In the genomic region with DNA sequence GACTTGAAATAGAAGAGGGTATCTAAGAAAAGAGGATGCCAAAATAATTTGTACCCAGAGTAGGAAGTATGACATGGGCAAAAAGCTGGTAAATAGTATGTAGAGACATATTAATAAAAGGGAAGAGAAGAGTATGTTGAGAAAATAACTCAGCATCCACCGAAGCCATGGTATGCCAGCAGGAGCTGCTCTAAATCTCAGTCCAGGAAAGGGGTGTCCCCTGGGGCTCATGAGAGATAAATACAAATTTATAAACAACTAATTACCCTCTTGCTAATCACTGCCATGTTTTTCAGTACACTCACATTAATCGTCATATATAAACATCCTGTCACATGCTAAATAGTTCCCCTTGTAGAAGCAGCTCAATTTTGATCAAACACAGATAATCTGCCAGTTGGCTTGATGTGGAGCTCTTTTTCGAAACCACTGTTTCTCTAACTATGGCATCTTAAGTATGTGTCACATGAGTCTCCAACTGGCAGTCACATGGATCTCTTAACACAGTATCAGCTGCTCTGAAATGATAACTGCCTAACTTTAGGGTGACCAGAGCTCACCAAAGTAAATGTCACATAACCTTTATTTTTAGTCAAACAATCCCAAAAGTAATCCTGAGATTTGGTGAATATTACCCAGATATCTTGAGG, we compare ENCODE assay signal across 15 cellular contexts. TPM values are rescaled to one million over a fixed set of nuclear protein-coding genes. Genes with fewer than 3 reads are reported as not detected.
A peak's percentile ranks its signal among the peaks of the same experiment; 100 is the strongest.
DNase-seq lines count a peak whose midpoint lies in the region; ATAC-seq and TF ChIP-seq lines count a peak whose summit lies in the region.
"Had no signal": no experiment of that assay in that cellular context is flagged by ENCODE, and none has a peak within 500 bp of the region (broad histone marks: within the 10 kb centered on the region; RNA-seq: fewer than 3 reads in every experiment).

No MANE protein-coding gene starts in this region.

- intact Hi-C loops in left lung (cut with DNase I) (no loop called here), testis (cut with DNase I; ENCODE audit: low total_unique reads) (no loop called here)

- TF ChIP-seq CTCF in left lung (IDR thresholded peaks at IDR 0.05) = no peak
- TF ChIP-seq CTCF in testis (IDR thresholded peaks at IDR 0.05) = no peak

- H3K4me3 ChIP-seq in left lung = no peak overlapping the region
- H3K4me3 ChIP-seq in testis = no peak overlapping the region
- H3K4me3 ChIP-seq: BLaER1 treated with 17β-estradiol and CSF1 and Interleukin-3, amounts not matched to agents 10 nM and 100 nM had no signal

- ATAC-seq in left lung (peak; percentile 60), GM21717 (IDR thresholded peaks at IDR 0.05; ENCODE audit: unreplicated experiment) (no peak)
- ATAC-seq in stimulated activated effector memory CD8-positive, alpha-beta T cell treated with anti-CD3 and anti-CD28 coated beads, Interleukin-12 subunit alpha, Interleukin-12 subunit beta, amount 100 ng/mL, for 72 hours = no peak

- H3K4me3 Mint-ChIP-seq in stimulated activated effector memory CD8-positive, alpha-beta T cell treated with anti-CD3 and anti-CD28 coated beads, Interleukin-12 subunit alpha, Interleukin-12 subunit beta, amount 100 ng/mL, for 72 hours = no peak overlapping the region
- H3K4me3 Mint-ChIP-seq: type B pancreatic cell had no signal

- TF ChIP-seq POLR2A in testis (IDR thresholded peaks at IDR 0.05) = no peak

- 81 to 87% methylated on average over 3 of the region's 3 CpGs for WGBS in testis, 2 donors

- H3K36me3 Mint-ChIP-seq in stimulated activated effector memory CD8-positive, alpha-beta T cell treated with anti-CD3 and anti-CD28 coated beads, Interleukin-12 subunit alpha, Interleukin-12 subunit beta, amount 100 ng/mL, for 72 hours = no peaks in the 10 kb centered on the region
- H3K36me3 Mint-ChIP-seq: type B pancreatic cell had no signal

- no peaks in the 10 kb centered on the region for H3K9me3 Mint-ChIP-seq in stimulated activated effector memory CD8-positive, alpha-beta T cell treated with anti-CD3 and anti-CD28 coated beads, Interleukin-12 subunit alpha, Interleukin-12 subunit beta, amount 100 ng/mL, for 72 hours
- H3K9me3 Mint-ChIP-seq: type B pancreatic cell had no signal

- H3K4me1 Mint-ChIP-seq in stimulated activated effector memory CD8-positive, alpha-beta T cell treated with anti-CD3 and anti-CD28 coated beads, Interleukin-12 subunit alpha, Interleukin-12 subunit beta, amount 100 ng/mL, for 72 hours = peaks cover 8% of the 10 kb centered on the region

- H3K9me3 ChIP-seq in left lung (no peaks in the 10 kb centered on the region), testis (no peaks in the 10 kb centered on the region)
- H3K9me3 ChIP-seq: BLaER1 treated with 17β-estradiol and CSF1 and Interleukin-3, amounts not matched to agents 10 nM and 100 nM had no signal

- H3K27ac ChIP-seq in epithelial cell of prostate (peak overlapping the region; percentile 84), left lung (no peak overlapping the region), testis (no peak overlapping the region)
- H3K27ac ChIP-seq: BLaER1 treated with 17β-estradiol and CSF1 and Interleukin-3, amounts not matched to agents 10 nM and 100 nM had no signal

- DNase-seq in AG08396 (ENCODE audit: low spot score) = peak; percentile 35
- DNase-seq in M059J (ENCODE audit: low read depth) = peak; percentile 73
- DNase-seq in epithelial cell of prostate (ENCODE audit: low read depth, low spot score) = no peak
- no peak for DNase-seq in left lung
- DNase-seq in testis = no peak
- no peak for DNase-seq in HuH-7.5 (ENCODE audit: low spot score)
- DNase-seq in stimulated activated effector memory CD8-positive, alpha-beta T cell treated with anti-CD3 and anti-CD28 coated beads, Interleukin-12 subunit alpha, Interleukin-12 subunit beta, amount 100 ng/mL, for 72 hours (ENCODE audit: low spot score in 2 of 2) = no peak
- DNase-seq: activated CD4-positive, alpha-beta T cell treated with anti-CD3 and anti-CD28 coated beads for 48 hours; cerebellar nuclear complex; GDM1; NCI-H1105 treated with DMSO at 0.1 percent for 48 hours; NCI-H748 treated with DMSO at 0.1 percent for 48 hours had no signal

- H3K4me1 ChIP-seq in left lung (peaks cover 0 to 7% of the 10 kb centered on the region in 2 donors), testis (no peaks in the 10 kb centered on the region)

- H3K27ac Mint-ChIP-seq in stimulated activated effector memory CD8-positive, alpha-beta T cell treated with anti-CD3 and anti-CD28 coated beads, Interleukin-12 subunit alpha, Interleukin-12 subunit beta, amount 100 ng/mL, for 72 hours = no peak overlapping the region
- H3K27ac Mint-ChIP-seq: type B pancreatic cell had no signal

- H3K36me3 ChIP-seq in left lung (no peaks in the 10 kb centered on the region), testis (ENCODE audit: low read depth, missing control alignments) (no peaks in the 10 kb centered on the region)
- H3K36me3 ChIP-seq: BLaER1 treated with 17β-estradiol and CSF1 and Interleukin-3, amounts not matched to agents 10 nM and 100 nM had no signal

- no peaks in the 10 kb centered on the region for H3K27me3 ChIP-seq in left lung
- H3K27me3 ChIP-seq in testis = no peaks in the 10 kb centered on the region
- H3K27me3 ChIP-seq: BLaER1 treated with 17β-estradiol and CSF1 and Interleukin-3, amounts not matched to agents 10 nM and 100 nM had no signal

RNA-seq across cellular contexts. Expression of gene EXOC6B, which starts 31.9 kb away (rescaled TPM):
- 6.6 and 18.5 TPM in 2 replicates for total RNA-seq in M059J (2014; rRNA removed; shearing (Covaris generic))
- total RNA-seq in left lung = 10 to 100 TPM; 24.7 to 27.1 TPM
- total RNA-seq in testis = 10 to 100 TPM; 27.7 to 45.2 TPM
- polyA plus RNA-seq in testis (ENCODE audit: insufficient read depth, low read depth, low replicate concordance) = 31.7 TPM

Comparison
In these comparisons a context has a peak if more than half of its experiments do, and no peak if none do; other contexts are left out.
1. DNase-seq: peak in AG08396 (single experiment) and M059J (single experiment); none in epithelial cell of prostate (single experiment), left lung (0 of 2), testis (single experiment), HuH-7.5 (single experiment) and stimulated activated effector memory CD8-positive, alpha-beta T cell treated with anti-CD3 and anti-CD28 coated beads, Interleukin-12 subunit alpha, Interleukin-12 subunit beta, amount 100 ng/mL, for 72 hours (0 of 2).